In the genomic region with DNA sequence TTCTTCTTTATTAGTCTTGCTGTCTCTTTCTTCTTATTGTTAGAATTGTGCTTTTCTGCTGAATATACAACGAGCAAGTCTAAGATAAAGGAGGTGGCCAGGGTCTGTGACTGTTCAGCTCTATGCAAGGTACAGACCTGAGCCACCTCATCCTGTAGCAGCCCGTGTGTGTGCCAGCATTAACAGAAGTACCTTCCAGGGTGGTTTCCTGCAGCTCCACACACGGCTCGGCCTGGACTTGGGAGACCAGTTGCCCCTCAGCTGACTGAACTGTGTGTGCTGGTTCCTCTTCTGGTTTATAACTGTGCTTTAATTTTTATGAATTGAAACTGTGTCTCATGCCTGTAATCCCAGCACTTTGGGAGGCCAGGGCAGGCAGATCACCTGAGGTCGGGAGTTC, we compare ENCODE assay signal across 39 cellular contexts.
"Had no signal": no experiment of that assay in that cellular context is flagged by ENCODE, and none has a peak within 500 bp of the region (broad histone marks: within the 10 kb centered on the region; RNA-seq: fewer than 3 reads in every experiment).

No MANE protein-coding gene starts in this region.

- H3K4me1 ChIP-seq: body of pancreas, breast epithelium had no signal

- H3K27me3 ChIP-seq: adrenal gland, ascending aorta, body of pancreas, brain microvascular endothelial cell, breast epithelium, cardiac muscle cell had no signal

- H3K4me3 ChIP-seq: adrenal gland, ascending aorta, body of pancreas, breast epithelium, cardiac muscle cell had no signal

- DNase-seq: activated effector memory CD4-positive, alpha-beta T cell treated with anti-CD3 and anti-CD28 coated beads, Interleukin-2, amount 50 U/mL, for 16 hours; activated effector memory CD4-positive, alpha-beta T cell treated with Interleukin-2 at 50 U/mL for 16 hours; activated gamma-delta T cell; activated gamma-delta T cell treated with Interleukin-2 at 50 U/mL for 16 hours; activated naive CD4-positive, alpha-beta T cell; activated naive CD4-positive, alpha-beta T cell treated with anti-CD3 and anti-CD28 coated beads for 36 hours; activated naive CD4-positive, alpha-beta T cell treated with anti-CD3 and anti-CD28 coated beads, Interleukin-2, amount 10 ng/mL, durations not matched to agents 7 days and 5 days; activated naive CD4-positive, alpha-beta T cell treated with anti-CD3 and anti-CD28 coated beads, Interleukin-2, amount 50 U/mL, for 16 hours; activated naive CD4-positive, alpha-beta T cell treated with Interleukin-2 at 50 U/mL for 16 hours; activated naive CD8-positive, alpha-beta T cell treated with anti-CD3 and anti-CD28 coated beads for 36 hours; activated naive CD8-positive, alpha-beta T cell treated with anti-CD3 and anti-CD28 coated beads, Interleukin-2, amount 10 ng/mL, durations not matched to agents 7 days and 5 days; activated naive CD8-positive, alpha-beta T cell treated with anti-CD3 and anti-CD28 coated beads, Interleukin-2, amount 50 U/mL, for 24 hours; activated T-cell treated with anti-CD3 and anti-CD28 coated beads for 4 hours; activated T-cell treated with anti-CD3 and anti-CD28 coated beads, Interleukin-2, amount 50 U/mL, for 1 hour; activated T-cell treated with anti-CD3 and anti-CD28 coated beads, Interleukin-2, amount 50 U/mL, for 24 hours; activated T-cell treated with anti-CD3 and anti-CD28 coated beads, Interleukin-2, amount 50 U/mL, for 4 hours; activated T-cell treated with anti-CD3 and anti-CD28 coated beads, Interleukin-2, amount 50 U/mL, for 48 hours; activated T-cell treated with anti-CD3 and anti-CD28 coated beads, Interleukin-2, amount 50 U/mL, for 72 hours; adrenal gland; amniotic stem cell; amygdala; anterior cingulate cortex; aorta; body of pancreas; brain microvascular endothelial cell; caudate nucleus; central memory CD4-positive, alpha-beta T cell; cerebellar nuclear complex had no signal

- H3K4me3 Mint-ChIP-seq: activated naive CD4-positive, alpha-beta T cell treated with anti-CD3 and anti-CD28 coated beads for 36 hours; activated naive CD4-positive, alpha-beta T cell treated with anti-CD3 and anti-CD28 coated beads, Interleukin-2, amount 10 ng/mL, durations not matched to agents 7 days and 5 days; activated naive CD4-positive, alpha-beta T cell treated with anti-CD3 and anti-CD28 coated beads, Interleukin-2, amount 50 U/mL, for 24 hours; activated naive CD8-positive, alpha-beta T cell; activated naive CD8-positive, alpha-beta T cell treated with anti-CD3 and anti-CD28 coated beads for 36 hours; activated naive CD8-positive, alpha-beta T cell treated with anti-CD3 and anti-CD28 coated beads, Interleukin-2, amount 10 ng/mL, durations not matched to agents 7 days and 5 days; activated naive CD8-positive, alpha-beta T cell treated with anti-CD3 and anti-CD28 coated beads, Interleukin-2, amount 50 U/mL, for 24 hours; activated T-cell treated with anti-CD3 and anti-CD28 coated beads, Interleukin-2, amount 50 U/mL, for 24 hours; activated T-cell treated with anti-CD3 and anti-CD28 coated beads, Interleukin-2, amount 50 U/mL, for 4 hours; activated T-cell treated with anti-CD3 and anti-CD28 coated beads, Interleukin-2, amount 50 U/mL, for 72 hours; activated T-helper 1 cell treated with anti-CD3 and anti-CD28 coated beads, Interleukin-12 subunit alpha, Interleukin-12 subunit beta, Interleukin-2, Interleukin-4 antibody, amounts not matched to agents 30 ng/mL and 10 ng/mL and 1 ng/mL, durations not matched to agents 14 hours and 24 hours and 36 hours; activated T-helper 17 cell treated with anti-CD3 and anti-CD28 coated beads, Interleukin-2, amount 50 U/mL, for 72 hours; brain; central memory CD8-positive, alpha-beta T cell had no signal

- H3K4me1 Mint-ChIP-seq: activated naive CD4-positive, alpha-beta T cell treated with anti-CD3 and anti-CD28 coated beads, Interleukin-2, amount 10 ng/mL, durations not matched to agents 7 days and 5 days; activated naive CD4-positive, alpha-beta T cell treated with anti-CD3 and anti-CD28 coated beads, Interleukin-2, amount 50 U/mL, for 24 hours; activated naive CD8-positive, alpha-beta T cell treated with anti-CD3 and anti-CD28 coated beads for 36 hours; activated naive CD8-positive, alpha-beta T cell treated with anti-CD3 and anti-CD28 coated beads, Interleukin-2, amount 10 ng/mL, durations not matched to agents 7 days and 5 days; activated naive CD8-positive, alpha-beta T cell treated with anti-CD3 and anti-CD28 coated beads, Interleukin-2, amount 50 U/mL, for 24 hours; activated T-helper 17 cell treated with anti-CD3 and anti-CD28 coated beads, Interleukin-2, amount 50 U/mL, for 72 hours; central memory CD8-positive, alpha-beta T cell had no signal

- H3K27me3 Mint-ChIP-seq: activated naive CD4-positive, alpha-beta T cell treated with anti-CD3 and anti-CD28 coated beads, Interleukin-2, amount 10 ng/mL, durations not matched to agents 7 days and 5 days; activated naive CD4-positive, alpha-beta T cell treated with anti-CD3 and anti-CD28 coated beads, Interleukin-2, amount 50 U/mL, for 24 hours; activated naive CD8-positive, alpha-beta T cell; activated naive CD8-positive, alpha-beta T cell treated with anti-CD3 and anti-CD28 coated beads, Interleukin-2, amount 10 ng/mL, durations not matched to agents 7 days and 5 days; activated naive CD8-positive, alpha-beta T cell treated with anti-CD3 and anti-CD28 coated beads, Interleukin-2, amount 50 U/mL, for 24 hours; activated T-cell treated with anti-CD3 and anti-CD28 coated beads, Interleukin-2, amount 50 U/mL, for 24 hours; activated T-helper 17 cell treated with anti-CD3 and anti-CD28 coated beads, Interleukin-2, amount 50 U/mL, for 72 hours; central memory CD8-positive, alpha-beta T cell had no signal

- H3K9me3 Mint-ChIP-seq: activated naive CD4-positive, alpha-beta T cell treated with anti-CD3 and anti-CD28 coated beads, Interleukin-2, amount 50 U/mL, for 24 hours; activated naive CD8-positive, alpha-beta T cell treated with anti-CD3 and anti-CD28 coated beads for 36 hours; activated naive CD8-positive, alpha-beta T cell treated with anti-CD3 and anti-CD28 coated beads, Interleukin-2, amount 50 U/mL, for 24 hours; activated T-helper 17 cell treated with anti-CD3 and anti-CD28 coated beads, Interleukin-2, amount 50 U/mL, for 72 hours had no signal

- H3K9me3 ChIP-seq: adrenal gland, ascending aorta, body of pancreas, breast epithelium had no signal

- H3K27ac Mint-ChIP-seq: activated naive CD4-positive, alpha-beta T cell treated with anti-CD3 and anti-CD28 coated beads for 36 hours; activated naive CD4-positive, alpha-beta T cell treated with anti-CD3 and anti-CD28 coated beads, Interleukin-2, amount 10 ng/mL, durations not matched to agents 7 days and 5 days; activated naive CD4-positive, alpha-beta T cell treated with anti-CD3 and anti-CD28 coated beads, Interleukin-2, amount 50 U/mL, for 24 hours; activated naive CD4-positive, alpha-beta T cell treated with anti-CD3 and anti-CD28 coated beads, Interleukin-2, amount 50 U/mL, for 72 hours; activated naive CD8-positive, alpha-beta T cell; activated naive CD8-positive, alpha-beta T cell treated with anti-CD3 and anti-CD28 coated beads for 36 hours; activated naive CD8-positive, alpha-beta T cell treated with anti-CD3 and anti-CD28 coated beads, Interleukin-2, amount 10 ng/mL, durations not matched to agents 7 days and 5 days; activated naive CD8-positive, alpha-beta T cell treated with anti-CD3 and anti-CD28 coated beads, Interleukin-2, amount 50 U/mL, for 24 hours; activated T-cell treated with anti-CD3 and anti-CD28 coated beads, Interleukin-2, amount 50 U/mL, for 24 hours; activated T-cell treated with anti-CD3 and anti-CD28 coated beads, Interleukin-2, amount 50 U/mL, for 72 hours; activated T-helper 1 cell treated with anti-CD3 and anti-CD28 coated beads, Interleukin-12 subunit alpha, Interleukin-12 subunit beta, Interleukin-2, Interleukin-4 antibody, amounts not matched to agents 30 ng/mL and 10 ng/mL and 1 ng/mL, durations not matched to agents 14 hours and 24 hours and 36 hours; activated T-helper 17 cell treated with anti-CD3 and anti-CD28 coated beads, Interleukin-2, amount 50 U/mL, for 72 hours; activated T-helper 2 cell treated with anti-CD3 and anti-CD28 coated beads, Interferon-gamma antibody, Interleukin-2, Interleukin-4, amounts not matched to agents 10 μg/mL and 5 μg/mL and 100 μg/mL, durations not matched to agents 14 hours and 24 hours and 36 hours; brain had no signal

- H3K36me3 ChIP-seq: adrenal gland, ascending aorta, brain microvascular endothelial cell, breast epithelium, cardiac muscle cell had no signal

- H3K36me3 Mint-ChIP-seq: activated naive CD4-positive, alpha-beta T cell treated with anti-CD3 and anti-CD28 coated beads, Interleukin-2, amount 10 ng/mL, durations not matched to agents 7 days and 5 days; activated naive CD4-positive, alpha-beta T cell treated with anti-CD3 and anti-CD28 coated beads, Interleukin-2, amount 50 U/mL, for 24 hours; activated naive CD8-positive, alpha-beta T cell; activated naive CD8-positive, alpha-beta T cell treated with anti-CD3 and anti-CD28 coated beads for 36 hours; activated naive CD8-positive, alpha-beta T cell treated with anti-CD3 and anti-CD28 coated beads, Interleukin-2, amount 10 ng/mL, durations not matched to agents 7 days and 5 days had no signal

- ATAC-seq: activated naive CD4-positive, alpha-beta T cell treated with anti-CD3 and anti-CD28 coated beads, Interleukin-2, amount 50 U/mL, for 72 hours; activated naive CD8-positive, alpha-beta T cell treated with anti-CD3 and anti-CD28 coated beads, Interleukin-2, amount 50 U/mL, for 24 hours; activated T-cell treated with anti-CD3 and anti-CD28 coated beads, Interleukin-2, amount 50 U/mL, for 4 hours; activated T-cell treated with anti-CD3 and anti-CD28 coated beads, Interleukin-2, amount 50 U/mL, for 72 hours; activated T-helper 17 cell treated with anti-CD3 and anti-CD28 coated beads, Interleukin-2, amount 50 U/mL, for 72 hours; body of pancreas had no signal

- H3K27ac ChIP-seq: adrenal gland, ascending aorta, body of pancreas, brain microvascular endothelial cell, breast epithelium, cardiac muscle cell had no signal
